2 cellular contexts compared by ENCODE assay signal in genomic region chr1:65459397-65459768, GRCh38.
TF ChIP-seq lines count a peak whose summit lies in the region.

No MANE protein-coding gene starts in this region.

TF ChIP-seq in GM12891, 5 proteins besides CTCF, POLR2A, EP300 and RAD21:
- TF ChIP-seq TAF1 (IDR thresholded peaks at IDR 0.05; ENCODE audit: low read depth, low read length): no peak
- no peak for TF ChIP-seq POLR2AphosphoS5 (IDR thresholded peaks at IDR 0.05; ENCODE audit: low read depth, low read length)
- TF ChIP-seq SPI1 (IDR thresholded peaks at IDR 0.05; ENCODE audit: low read depth, low read length): peak; percentile 82

TF ChIP-seq in H1, 55 proteins besides CTCF, POLR2A, EP300 and RAD21:
- TF ChIP-seq ZNF274 (IDR thresholded peaks at IDR 0.05; ENCODE audit: borderline replicate concordance, extremely low read depth, low read length) (no peak), HDAC2 (IDR thresholded peaks at IDR 0.05; ENCODE audit: borderline replicate concordance in 1 of 2, low read depth in 2 of 2, low read length in 2 of 2) (no peak), SIRT6 (IDR thresholded peaks at IDR 0.05; ENCODE audit: low read length) (no peak), CHD1 (IDR thresholded peaks at IDR 0.05; ENCODE audit: low read depth, low read length) (no peak), USF2 (IDR thresholded peaks at IDR 0.05; ENCODE audit: low read length) (no peak), HDAC6 (IDR thresholded peaks at IDR 0.05; ENCODE audit: low read depth, low read length) (no peak), GABPA (IDR thresholded peaks at IDR 0.05; ENCODE audit: borderline replicate concordance, insufficient read depth, low read length) (no peak), TAF1 (IDR thresholded peaks at IDR 0.05; ENCODE audit: low read depth, low read length) (no peak), FOSL1 (IDR thresholded peaks at IDR 0.05; ENCODE audit: insufficient read depth, low read depth, low read length) (no peak), SP2 (IDR thresholded peaks at IDR 0.05; ENCODE audit: low read length) (no peak), BRCA1 (IDR thresholded peaks at IDR 0.05; ENCODE audit: low read depth, low read length) (no peak), POLR2AphosphoS5 (IDR thresholded peaks at IDR 0.05; ENCODE audit: low read depth, low read length) (no peak), TEAD4 (IDR thresholded peaks at IDR 0.05; ENCODE audit: low read depth, low read length) (no peak), SIX5 (IDR thresholded peaks at IDR 0.05; ENCODE audit: low read depth, low read length) (no peak), CBX8 (IDR thresholded peaks at IDR 0.05; ENCODE audit: borderline replicate concordance, low read depth, low read length) (no peak), CREB1 (IDR thresholded peaks at IDR 0.05) (no peak), SUZ12 (IDR thresholded peaks at IDR 0.05; ENCODE audit: low read length) (no peak)
